In the genomic region with DNA sequence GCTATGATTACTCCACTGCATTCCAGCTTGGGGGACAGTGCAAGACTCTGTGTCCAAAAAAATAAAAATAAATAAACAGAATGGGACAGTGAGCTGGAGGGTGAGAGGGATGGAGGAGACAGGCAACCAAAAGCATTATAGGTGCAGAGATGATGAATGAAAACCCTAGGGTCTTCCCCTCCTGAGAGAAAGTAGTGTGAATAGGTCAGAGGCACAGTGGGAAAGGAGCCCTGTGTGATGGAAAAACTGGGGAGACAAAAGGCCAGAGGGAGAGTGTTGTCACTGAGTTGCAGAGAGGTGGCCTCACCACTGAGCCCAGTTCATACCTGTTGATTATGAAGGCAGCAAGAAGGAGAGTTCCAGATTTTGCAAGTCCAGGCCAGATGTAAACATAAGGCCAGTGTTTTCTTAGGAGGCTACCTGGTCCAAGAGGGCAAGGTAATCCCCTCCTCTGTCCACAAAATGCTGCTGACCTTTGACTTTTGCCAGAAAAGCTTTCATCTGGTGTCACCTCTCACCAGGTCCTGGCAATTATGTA, we compare ENCODE assay signal across 20 cellular contexts.
"Had no signal": no experiment of that assay in that cellular context is flagged by ENCODE, and none has a peak within 500 bp of the region (broad histone marks: within the 10 kb centered on the region; RNA-seq: fewer than 3 reads in every experiment).

No MANE protein-coding gene starts in this region.

- H3K4me1 Mint-ChIP-seq: natural killer cell had no signal

- DNase-seq: activated CD4-positive, alpha-beta T cell treated with anti-CD3 and anti-CD28 coated beads, Interleukin-2, amount 50 U/mL, for 48 hours; activated gamma-delta T cell treated with Interleukin-2 at 50 U/mL for 16 hours; activated T-cell treated with anti-CD3 and anti-CD28 coated beads, Interleukin-2, amount 50 U/mL, for 48 hours; amniotic stem cell; body of pancreas; effector CD8-positive, alpha-beta T cell; foreskin fibroblast; glutamatergic neuron; mesendoderm; natural killer cell; nucleus accumbens; SK-N-SH; stimulated activated CD4-positive, alpha-beta T cell treated with anti-CD3 and anti-CD28 coated beads, Interleukin-2, amount 100 ng/mL, for 48 hours; T-cell; T-helper 9 cell; trophoblast cell had no signal

- H3K4me3 ChIP-seq: body of pancreas, right atrium auricular region, suprapubic skin had no signal

- H3K4me1 ChIP-seq: right atrium auricular region had no signal

- H3K9me3 Mint-ChIP-seq: natural killer cell; stimulated activated memory B cell treated with anti-CD40 and anti-IgM and Interleukin-4, amounts not matched to agents 10 μg/mL and 1 μg/mL and 100 μg/mL, for 72 hours; T-cell had no signal

- H3K9me3 ChIP-seq: body of pancreas, right atrium auricular region, SK-N-SH, suprapubic skin had no signal

- H3K27me3 ChIP-seq: body of pancreas, right atrium auricular region, suprapubic skin had no signal

- ATAC-seq: activated CD4-positive, CD25-positive, alpha-beta regulatory T cell treated with anti-CD3 and anti-CD28 coated beads, Interleukin-2, amount 50 U/mL, for 24 hours; body of pancreas; natural killer cell; stimulated activated memory B cell treated with anti-CD40 and anti-IgM and Interleukin-4, amounts not matched to agents 10 μg/mL and 1 μg/mL and 100 μg/mL, for 72 hours; T-cell had no signal

- H3K27ac Mint-ChIP-seq: natural killer cell; stimulated activated memory B cell treated with anti-CD40 and anti-IgM and Interleukin-4, amounts not matched to agents 10 μg/mL and 1 μg/mL and 100 μg/mL, for 72 hours; T-cell had no signal

- H3K36me3 ChIP-seq: right atrium auricular region, suprapubic skin had no signal

- H3K36me3 Mint-ChIP-seq: natural killer cell; stimulated activated memory B cell treated with anti-CD40 and anti-IgM and Interleukin-4, amounts not matched to agents 10 μg/mL and 1 μg/mL and 100 μg/mL, for 72 hours; T-cell had no signal

- H3K4me3 Mint-ChIP-seq: natural killer cell; stimulated activated memory B cell treated with anti-CD40 and anti-IgM and Interleukin-4, amounts not matched to agents 10 μg/mL and 1 μg/mL and 100 μg/mL, for 72 hours; T-cell had no signal

- H3K9ac ChIP-seq: SK-N-SH had no signal

- H3K27ac ChIP-seq: body of pancreas, right atrium auricular region, suprapubic skin had no signal

- H3K27me3 Mint-ChIP-seq: stimulated activated memory B cell treated with anti-CD40 and anti-IgM and Interleukin-4, amounts not matched to agents 10 μg/mL and 1 μg/mL and 100 μg/mL, for 72 hours; T-cell had no signal
